1 cellular context compared by ENCODE assay signal in genomic region chr20:38434770-38435554, GRCh38.
A peak's percentile ranks its signal among the peaks of the same experiment; 100 is the strongest.
TF ChIP-seq lines count a peak whose summit lies in the region.

Gene SNHG17, minus strand, starts transcription at chr20:38435328.

TF ChIP-seq in SK-N-SH, 30 proteins besides CTCF, POLR2A, EP300 and RAD21 (continued from another document):
- TF ChIP-seq FOSL2 (IDR thresholded peaks at IDR 0.05; ENCODE audit: borderline replicate concordance, low read depth) (no peak; the same call in 1 of the 2 replicates), YY1 (IDR thresholded peaks at IDR 0.05; ENCODE audit: low read depth) (peak; percentile 80), NFIC (IDR thresholded peaks at IDR 0.05; ENCODE audit: borderline replicate concordance) (no peak), RXRA (IDR thresholded peaks at IDR 0.05; ENCODE audit: borderline replicate concordance, low read depth) (no peak), CHD2 (IDR thresholded peaks at IDR 0.05; ENCODE audit: low read length, partially characterized antibody) (peak; percentile 88), REST (IDR thresholded peaks at IDR 0.05; ENCODE audit: low read depth, low read length) (peak; percentile 52; the same call in 1 of the 2 replicates), POLR2AphosphoS5 (IDR thresholded peaks at IDR 0.05; ENCODE audit: low read depth, low read length) (peak; percentile 99), ZBTB33 (IDR thresholded peaks at IDR 0.05; ENCODE audit: borderline replicate concordance, low read depth) (peak; percentile 75), SMC3 (IDR thresholded peaks at IDR 0.05; ENCODE audit: low read depth, low read length) (peak; percentile 39; the same call in 1 of the 2 replicates), GABPA (IDR thresholded peaks at IDR 0.05; ENCODE audit: low read depth) (peak; percentile 93), JUND (IDR thresholded peaks at IDR 0.05) (no peak), RFX5 (IDR thresholded peaks at IDR 0.05; ENCODE audit: low read length) (no peak), RCOR1 (IDR thresholded peaks at IDR 0.05; ENCODE audit: low read length) (peak; percentile 71; the same call in 1 of the 2 replicates), SIN3A (IDR thresholded peaks at IDR 0.05; ENCODE audit: borderline replicate concordance, low read depth, low read length) (peak; percentile 91; the same call in 1 of the 2 replicates), MXI1 (IDR thresholded peaks at IDR 0.05; ENCODE audit: low read depth, low read length) (peak; percentile 98), MEF2A (IDR thresholded peaks at IDR 0.05; ENCODE audit: borderline replicate concordance, low read depth) (no peak), MAX (IDR thresholded peaks at IDR 0.05; ENCODE audit: low read depth) (peak; percentile 99), PBX3 (IDR thresholded peaks at IDR 0.05) (no peak; the same call in 1 of the 2 replicates), TAF1 (IDR thresholded peaks at IDR 0.05; ENCODE audit: borderline replicate concordance, low read depth, low read length) (peak; percentile 99), USF1 (IDR thresholded peaks at IDR 0.05; ENCODE audit: borderline replicate concordance, low read depth) (no peak), USF2 (IDR thresholded peaks at IDR 0.05; ENCODE audit: borderline replicate concordance, low read depth, low read length) (no peak), ELF1 (IDR thresholded peaks at IDR 0.05) (peak; percentile 92), EZH2phosphoT487 (IDR thresholded peaks at IDR 0.05; ENCODE audit: borderline replicate concordance, low read depth) (no peak), TEAD4 (IDR thresholded peaks at IDR 0.05; ENCODE audit: borderline replicate concordance, insufficient read depth) (no peak), FOXM1 (IDR thresholded peaks at IDR 0.05; ENCODE audit: low read depth) (no peak)
